In genomic region chr7:38367301-38367700, GRCh38 we compare ENCODE assay signal across 10 cellular contexts.
DNase-seq lines count a peak whose midpoint lies in the region; ATAC-seq and TF ChIP-seq lines count a peak whose summit lies in the region.
"Had no signal": no experiment of that assay in that cellular context is flagged by ENCODE, and none has a peak within 500 bp of the region (broad histone marks: within the 10 kb centered on the region; RNA-seq: fewer than 3 reads in every experiment).

No MANE protein-coding gene starts in this region.

- H3K4ac ChIP-seq in mesenchymal stem cell (ENCODE audit: low read depth in 1 of 2, low read length in 2 of 2), result no peak overlapping the region

- no peak overlapping the region for H4K8ac ChIP-seq in mesenchymal stem cell (ENCODE audit: low read length)

- peaks cover 0 to 21% (median 0%) of the 10 kb centered on the region in 3 donors for H3K36me3 Mint-ChIP-seq in immature natural killer cell
- no peaks in the 10 kb centered on the region for H3K36me3 Mint-ChIP-seq in progenitor cell of endocrine pancreas (ENCODE audit: insufficient read depth)

- peak overlapping the region in 4 of 5 donors; percentile 5 to 46 (median 39) for H3K4me3 Mint-ChIP-seq in immature natural killer cell
- H3K4me3 Mint-ChIP-seq in progenitor cell of endocrine pancreas (ENCODE audit: low read depth), result no peak overlapping the region

- H3K4me3 ChIP-seq in mesenchymal stem cell (ENCODE audit: insufficient read depth in 1 of 2, low read depth in 1 of 2, low read length in 2 of 2), result no peak overlapping the region
- H3K4me3 ChIP-seq: SK-N-MC had no signal

- ATAC-seq in GM18861 (IDR thresholded peaks at IDR 0.05; ENCODE audit: unreplicated experiment) (peak; percentile 73), GM21723 (IDR thresholded peaks at IDR 0.05; ENCODE audit: unreplicated experiment) (peak; percentile 46)

- H2AFZ ChIP-seq in mesenchymal stem cell (ENCODE audit: low read depth, low read length), result no peak overlapping the region

- no peak overlapping the region for H3K27ac ChIP-seq in mesenchymal stem cell (ENCODE audit: low read length, poor library complexity, severe bottlenecking)
- H3K27ac ChIP-seq: SK-N-MC had no signal

- peaks cover 78 to 93% of the 10 kb centered on the region in 2 donors for H3K4me1 Mint-ChIP-seq in immature natural killer cell
- H3K4me1 Mint-ChIP-seq in progenitor cell of endocrine pancreas (ENCODE audit: low read depth), result peaks cover 1% of the 10 kb centered on the region

- H3K27me3 Mint-ChIP-seq in immature natural killer cell (ENCODE audit: low read depth in 3 of 3) (peaks cover 0 to 2% (median 0%) of the 10 kb centered on the region in 3 donors), progenitor cell of endocrine pancreas (no peaks in the 10 kb centered on the region)

- no peak for TF ChIP-seq CTCF in progenitor cell of endocrine pancreas (IDR thresholded peaks at IDR 0.05; ENCODE audit: unreplicated experiment)

- no peaks in the 10 kb centered on the region for H3K9me3 ChIP-seq in mesenchymal stem cell (ENCODE audit: control insufficient read depth, low read length)

- H3K23ac ChIP-seq in mesenchymal stem cell (ENCODE audit: low read length in 2 of 2), result no peak overlapping the region

- H2AK5ac ChIP-seq in mesenchymal stem cell (ENCODE audit: low read length, severe bottlenecking), result no peak overlapping the region

- no peak overlapping the region for H2BK15ac ChIP-seq in mesenchymal stem cell (ENCODE audit: low read depth, poor library complexity, severe bottlenecking)

- no peak overlapping the region for H2BK12ac ChIP-seq in mesenchymal stem cell (ENCODE audit: low read length in 2 of 2)

- no peaks in the 10 kb centered on the region for H3K9me3 Mint-ChIP-seq in immature natural killer cell
- H3K9me3 Mint-ChIP-seq in progenitor cell of endocrine pancreas (ENCODE audit: low read depth), result no peaks in the 10 kb centered on the region

- no peaks in the 10 kb centered on the region for H3K36me3 ChIP-seq in mesenchymal stem cell (ENCODE audit: control insufficient read depth in 1 of 2, insufficient read depth in 2 of 2, low read depth in 1 of 2, low read length in 2 of 2)

- DNase-seq in HT1080 (ENCODE audit: low read depth), result peak; percentile 54
- no peak for DNase-seq in immature natural killer cell
- no peak for DNase-seq in T-helper 9 cell
- DNase-seq in effector CD8-positive, alpha-beta T cell (lab: John Stamatoyannopoulos, UW), result no peak
- DNase-seq in progenitor cell of endocrine pancreas (ENCODE audit: low spot score, unreplicated experiment), result no peak
- DNase-seq in mesenchymal stem cell, result no peak
- DNase-seq: midbrain had no signal

- no peaks in the 10 kb centered on the region for H3K79me1 ChIP-seq in mesenchymal stem cell (replicated peaks; ENCODE audit: low read length, poor library complexity, severe bottlenecking)

- no peak overlapping the region for H3K9ac ChIP-seq in mesenchymal stem cell (ENCODE audit: low read length)

- peak overlapping the region; percentile 84 to 95 (median 92) for H3K27ac Mint-ChIP-seq in immature natural killer cell
- H3K27ac Mint-ChIP-seq in progenitor cell of endocrine pancreas, result no peak overlapping the region

- peaks cover 2% of the 10 kb centered on the region for H3K4me1 ChIP-seq in mesenchymal stem cell (ENCODE audit: control insufficient read depth, insufficient read depth, low read depth, low read length)

- no peak overlapping the region for H3K14ac ChIP-seq in mesenchymal stem cell (ENCODE audit: low read length in 2 of 2)

- H3K4me2 ChIP-seq in mesenchymal stem cell (ENCODE audit: low read length, poor library complexity, severe bottlenecking), result no peak overlapping the region

- H3K18ac ChIP-seq in mesenchymal stem cell (ENCODE audit: low read depth in 1 of 2, low read length in 2 of 2), result no peak overlapping the region

- no peaks in the 10 kb centered on the region for H3K27me3 ChIP-seq in mesenchymal stem cell (ENCODE audit: control insufficient read depth in 1 of 2, insufficient read depth in 1 of 2, low read length in 2 of 2)

- no peak overlapping the region for H4K91ac ChIP-seq in mesenchymal stem cell (ENCODE audit: low read length)

- H2BK5ac ChIP-seq in mesenchymal stem cell (ENCODE audit: low read depth, low read length, poor library complexity, severe bottlenecking), result no peak overlapping the region

- H2BK120ac ChIP-seq in mesenchymal stem cell (ENCODE audit: low read depth, low read length), result no peak overlapping the region
